Comparison of ENCODE assay signal across 15 cellular contexts in the genomic region with DNA sequence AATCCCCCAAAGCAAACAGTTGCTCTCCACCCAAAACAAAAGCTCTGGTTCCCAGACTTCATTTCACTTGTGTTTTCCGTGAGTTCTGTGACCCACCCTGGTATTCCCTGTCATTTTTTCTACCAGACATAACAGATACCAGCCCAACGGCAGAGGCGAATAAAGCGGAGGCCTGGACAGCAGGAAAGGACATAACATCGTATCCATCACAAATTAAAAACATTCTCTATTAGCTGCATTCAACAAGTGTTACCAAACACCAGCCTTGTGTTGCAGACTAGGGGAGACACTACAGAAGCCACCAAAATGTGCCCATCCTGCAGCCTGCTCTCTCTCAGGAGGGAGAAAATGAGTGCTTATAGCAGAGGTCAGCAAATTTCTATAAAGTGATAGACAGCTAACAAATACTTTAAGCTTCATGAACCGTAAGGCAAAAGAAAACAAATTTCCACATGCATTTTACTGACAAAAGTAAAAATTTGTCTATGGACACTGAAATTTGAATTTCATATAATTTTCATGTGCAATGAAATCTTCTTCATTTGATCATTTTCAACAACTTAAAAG. TPM values are rescaled to one million over a fixed set of nuclear protein-coding genes. Genes with fewer than 3 reads are reported as not detected.
DNase-seq lines count a peak whose midpoint lies in the region; ATAC-seq and TF ChIP-seq lines count a peak whose summit lies in the region.
"Had no signal": no experiment of that assay in that cellular context is flagged by ENCODE, and none has a peak within 500 bp of the region (broad histone marks: within the 10 kb centered on the region; RNA-seq: fewer than 3 reads in every experiment).

No MANE protein-coding gene starts in this region.

- H3K27ac ChIP-seq in HEK293 (ENCODE audit: extremely low read depth, low read depth, low read length) (no peak overlapping the region), gastroesophageal sphincter (no peak overlapping the region)
- H3K27ac ChIP-seq: 22Rv1, BLaER1 had no signal

- H3K4me3 ChIP-seq in HEK293 (ENCODE audit: low read depth, low read length) (no peak overlapping the region), gastroesophageal sphincter (no peak overlapping the region)
- H3K4me3 ChIP-seq: BLaER1 had no signal

- no peak overlapping the region for H3K27ac Mint-ChIP-seq in activated CD4-positive, alpha-beta T cell treated with anti-CD3 and anti-CD28 coated beads, Interleukin-2, amount 10 ng/mL, durations not matched to agents 24 days and 14 days
- H3K27ac Mint-ChIP-seq in chondrocyte (ENCODE audit: unreplicated experiment), result peak overlapping the region; percentile 67
- peak overlapping the region; percentile 75 for H3K27ac Mint-ChIP-seq in osteocyte (ENCODE audit: unreplicated experiment)
- H3K27ac Mint-ChIP-seq in stimulated activated naive B cell treated with anti-CD40 and anti-IgM and Interleukin-4, amounts not matched to agents 10 μg/mL and 1 μg/mL and 100 μg/mL, for 72 hours, result no peak overlapping the region

- H3K36me3 ChIP-seq in HEK293 (ENCODE audit: control insufficient read depth in 2 of 2, insufficient read depth in 1 of 2, low read length in 2 of 2) (no peaks in the 10 kb centered on the region), gastroesophageal sphincter (no peaks in the 10 kb centered on the region)
- H3K36me3 ChIP-seq: BLaER1 had no signal

- no peaks in the 10 kb centered on the region for H3K4me1 Mint-ChIP-seq in activated CD4-positive, alpha-beta T cell treated with anti-CD3 and anti-CD28 coated beads, Interleukin-2, amount 10 ng/mL, durations not matched to agents 24 days and 14 days
- H3K4me1 Mint-ChIP-seq in chondrocyte (ENCODE audit: low read depth) (peaks cover 23% of the 10 kb centered on the region), osteocyte (ENCODE audit: unreplicated experiment) (peaks cover 35% of the 10 kb centered on the region)
- H3K4me1 Mint-ChIP-seq in stimulated activated naive B cell treated with anti-CD40 and anti-IgM and Interleukin-4, amounts not matched to agents 10 μg/mL and 1 μg/mL and 100 μg/mL, for 72 hours, result no peaks in the 10 kb centered on the region
- H3K4me1 Mint-ChIP-seq: CD8-positive, alpha-beta memory T cell had no signal

- peaks cover 16% of the 10 kb centered on the region for H3K27me3 Mint-ChIP-seq in activated CD4-positive, alpha-beta T cell treated with anti-CD3 and anti-CD28 coated beads, Interleukin-2, amount 10 ng/mL, durations not matched to agents 24 days and 14 days
- H3K27me3 Mint-ChIP-seq in chondrocyte (ENCODE audit: low read depth) (no peaks in the 10 kb centered on the region), osteocyte (ENCODE audit: unreplicated experiment) (no peaks in the 10 kb centered on the region)
- H3K27me3 Mint-ChIP-seq in stimulated activated naive B cell treated with anti-CD40 and anti-IgM and Interleukin-4, amounts not matched to agents 10 μg/mL and 1 μg/mL and 100 μg/mL, for 72 hours, result peaks cover 0 to 8% of the 10 kb centered on the region in 2 donors

- H3K9me3 ChIP-seq in HEK293 (ENCODE audit: control insufficient read depth, insufficient read depth, low read depth, low read length), result no peaks in the 10 kb centered on the region
- H3K9me3 ChIP-seq in gastroesophageal sphincter, result no peaks in the 10 kb centered on the region
- H3K9me3 ChIP-seq: BLaER1 had no signal

- intact Hi-C loops in activated CD4-positive, alpha-beta T cell treated with anti-CD3 and anti-CD28 coated beads, Interleukin-2, amount 10 ng/mL, durations not matched to agents 24 days and 14 days (cut with micrococcal nuclease), result no loop called here

- TF ChIP-seq EP300 in gastroesophageal sphincter (IDR thresholded peaks at IDR 0.05), result no peak

- POLR2A ChIA-PET in HEK293 (lab: Yijun Ruan, JAX), result no interaction called here

- no peaks in the 10 kb centered on the region for H3K36me3 Mint-ChIP-seq in activated CD4-positive, alpha-beta T cell treated with anti-CD3 and anti-CD28 coated beads, Interleukin-2, amount 10 ng/mL, durations not matched to agents 24 days and 14 days (ENCODE audit: low read depth)
- H3K36me3 Mint-ChIP-seq in chondrocyte (ENCODE audit: low read depth), result no peaks in the 10 kb centered on the region
- H3K36me3 Mint-ChIP-seq in osteocyte (ENCODE audit: unreplicated experiment), result peaks cover 2% of the 10 kb centered on the region
- H3K36me3 Mint-ChIP-seq in stimulated activated naive B cell treated with anti-CD40 and anti-IgM and Interleukin-4, amounts not matched to agents 10 μg/mL and 1 μg/mL and 100 μg/mL, for 72 hours, result no peaks in the 10 kb centered on the region
- H3K36me3 Mint-ChIP-seq: CD8-positive, alpha-beta memory T cell had no signal

- peak; percentile 18 for DNase-seq in activated CD4-positive, alpha-beta T cell treated with anti-CD3 and anti-CD28 coated beads, Interleukin-2, amount 10 ng/mL, durations not matched to agents 24 days and 14 days
- no peak for DNase-seq in activated CD4-positive, alpha-beta T cell treated with anti-CD3 and anti-CD28 coated beads for 4 hours
- DNase-seq in chondrocyte (ENCODE audit: low spot score) (no peak), osteocyte (ENCODE audit: extremely low spot score, unreplicated experiment) (no peak)
- DNase-seq in central memory CD4-positive, alpha-beta T cell, result no peak
- DNase-seq in stimulated activated naive B cell treated with anti-CD40 and anti-IgM and Interleukin-4, amounts not matched to agents 10 μg/mL and 1 μg/mL and 100 μg/mL, for 72 hours, result no peak
- DNase-seq: AML-193; CD8-positive, alpha-beta memory T cell; DMS53; GF-D8; HCEC 1CT had no signal

- no peaks in the 10 kb centered on the region for H3K27me3 ChIP-seq in gastroesophageal sphincter

- no peaks in the 10 kb centered on the region for H3K4me1 ChIP-seq in HEK293 (ENCODE audit: control insufficient read depth, insufficient read depth, low read length)
- peaks cover 0 to 8% (median 0%) of the 10 kb centered on the region in 3 donors for H3K4me1 ChIP-seq in gastroesophageal sphincter
- H3K4me1 ChIP-seq: BLaER1 had no signal

- TF ChIP-seq CTCF in HEK293 (tag by site-specific recombination; IDR thresholded peaks at IDR 0.05) (no peak), chondrocyte (IDR thresholded peaks at IDR 0.05) (no peak), osteocyte (IDR thresholded peaks at IDR 0.05) (no peak), gastroesophageal sphincter (IDR thresholded peaks at IDR 0.05) (no peak)

- no peak for TF ChIP-seq POLR2A in gastroesophageal sphincter (IDR thresholded peaks at IDR 0.05)

- no peaks in the 10 kb centered on the region for H3K9me3 Mint-ChIP-seq in activated CD4-positive, alpha-beta T cell treated with anti-CD3 and anti-CD28 coated beads, Interleukin-2, amount 10 ng/mL, durations not matched to agents 24 days and 14 days
- H3K9me3 Mint-ChIP-seq in chondrocyte (ENCODE audit: low read depth), result no peaks in the 10 kb centered on the region
- no peaks in the 10 kb centered on the region for H3K9me3 Mint-ChIP-seq in osteocyte (ENCODE audit: unreplicated experiment)
- H3K9me3 Mint-ChIP-seq in stimulated activated naive B cell treated with anti-CD40 and anti-IgM and Interleukin-4, amounts not matched to agents 10 μg/mL and 1 μg/mL and 100 μg/mL, for 72 hours, result no peaks in the 10 kb centered on the region
- H3K9me3 Mint-ChIP-seq: CD8-positive, alpha-beta memory T cell had no signal

- CTCF ChIA-PET in HEK293 (lab: Yijun Ruan, JAX), result no interaction called here

- 84 to 93% methylated on average over 3 to 6 of the region's 6 CpGs for WGBS in gastroesophageal sphincter (ENCODE audit: low coverage in 1 of 2), 2 donors

- H3K4me3 Mint-ChIP-seq in activated CD4-positive, alpha-beta T cell treated with anti-CD3 and anti-CD28 coated beads, Interleukin-2, amount 10 ng/mL, durations not matched to agents 24 days and 14 days, result no peak overlapping the region
- H3K4me3 Mint-ChIP-seq in chondrocyte (ENCODE audit: unreplicated experiment) (no peak overlapping the region), osteocyte (ENCODE audit: unreplicated experiment) (no peak overlapping the region)
- no peak overlapping the region for H3K4me3 Mint-ChIP-seq in stimulated activated naive B cell treated with anti-CD40 and anti-IgM and Interleukin-4, amounts not matched to agents 10 μg/mL and 1 μg/mL and 100 μg/mL, for 72 hours
- H3K4me3 Mint-ChIP-seq: CD8-positive, alpha-beta memory T cell had no signal

- no peak for ATAC-seq in gastroesophageal sphincter
- ATAC-seq in stimulated activated naive B cell treated with anti-CD40 and anti-IgM and Interleukin-4, amounts not matched to agents 10 μg/mL and 1 μg/mL and 100 μg/mL, for 72 hours (replicated peaks), result no peak

TF ChIP-seq in HEK293, 187 proteins besides CTCF, POLR2A, EP300 and RAD21:
- TF ChIP-seq ZNF223 (tag by site-specific recombination; IDR thresholded peaks at IDR 0.05) (no peak), SCRT2 (tag by site-specific recombination; IDR thresholded peaks at IDR 0.05) (peak; percentile 61; the same call in 1 of the 2 replicates), ZNF555 (tag by site-specific recombination; conservative IDR thresholded peaks at IDR 0.05) (no peak)

RNA-seq across cellular contexts. Expression of a gene that starts 7.1 kb away (rescaled TPM):
- total RNA-seq in activated CD4-positive, alpha-beta T cell treated with anti-CD3 and anti-CD28 coated beads, Interleukin-2, amount 10 ng/mL, durations not matched to agents 24 days and 14 days, result 0.64 and 1.0 TPM in 2 replicates
- 1,183 to 1,794 TPM (median 1,190 TPM) in 3 replicates for total RNA-seq in chondrocyte
- total RNA-seq in osteocyte, result 1,012 and 1,104 TPM in 2 replicates
- 100 to 1,000 TPM; 153 to 266 (median 203) TPM for total RNA-seq in gastroesophageal sphincter

Comparison
In these comparisons a context has a peak if more than half of its experiments do, and no peak if none do; other contexts are left out.
1. H3K27ac Mint-ChIP-seq: peak in chondrocyte (single experiment) and osteocyte (single experiment); none in activated CD4-positive, alpha-beta T cell treated with anti-CD3 and anti-CD28 coated beads, Interleukin-2, amount 10 ng/mL, durations not matched to agents 24 days and 14 days (single experiment) and stimulated activated naive B cell treated with anti-CD40 and anti-IgM and Interleukin-4, amounts not matched to agents 10 μg/mL and 1 μg/mL and 100 μg/mL, for 72 hours (single experiment).
2. RNA of a gene that starts 7.1 kb away (total RNA-seq): 1,183 to 1,794 TPM in chondrocyte, 1,012 to 1,104 TPM in osteocyte and 153 to 266 TPM in gastroesophageal sphincter; 0.64 to 1.0 TPM in activated CD4-positive, alpha-beta T cell treated with anti-CD3 and anti-CD28 coated beads, Interleukin-2, amount 10 ng/mL, durations not matched to agents 24 days and 14 days; every median in the first group is over 10 times any median in the second.